ENCODE assay signal across 8 cellular contexts in genomic region chr22:37849089-37849751, GRCh38. TPM values are rescaled to one million over a fixed set of nuclear protein-coding genes. Genes with fewer than 3 reads are reported as not detected.
DNase-seq lines count a peak whose midpoint lies in the region; ATAC-seq, FAIRE-seq and TF ChIP-seq lines count a peak whose summit lies in the region.

TSS of gene EIF3L (plus strand) at chr22:37849419. CDS start at chr22:37849450, 31 bp downstream.

- H3K27me3 Mint-ChIP-seq in T-helper 2 cell treated with Interferon-gamma antibody and Interleukin-4, amounts not matched to agents 5 μg/mL and 100 μg/mL, for 36 hours (ENCODE audit: low read depth) = no peaks in the 10 kb centered on the region

- peak; percentile 67 for FAIRE-seq in urothelium cell line (lab: Jason Lieb, UNC)

- ATAC-seq in HG02763 (IDR thresholded peaks at IDR 0.05; ENCODE audit: unreplicated experiment) (peak; percentile 62), right cardiac atrium (peak; percentile 92 to 94)

- peaks cover 32% of the 10 kb centered on the region for H3K4me1 Mint-ChIP-seq in T-helper 2 cell treated with Interferon-gamma antibody and Interleukin-4, amounts not matched to agents 5 μg/mL and 100 μg/mL, for 36 hours (ENCODE audit: low read depth)

- peak within 1 kb of the TSS; percentile 97 for H3K4me3 Mint-ChIP-seq in T-helper 2 cell treated with Interferon-gamma antibody and Interleukin-4, amounts not matched to agents 5 μg/mL and 100 μg/mL, for 36 hours

- peak within 1 kb of the TSS; percentile 97 for H3K27ac Mint-ChIP-seq in T-helper 2 cell treated with Interferon-gamma antibody and Interleukin-4, amounts not matched to agents 5 μg/mL and 100 μg/mL, for 36 hours

- H3K4me3 ChIP-seq in GM12865 (ENCODE audit: low read depth, low read length) = peak within 1 kb of the TSS; percentile 74
- peak within 1 kb of the TSS; percentile 73 to 77 for H3K4me3 ChIP-seq in ascending aorta
- H3K4me3 ChIP-seq in right cardiac atrium (ENCODE audit: low read length) = peak within 1 kb of the TSS; percentile 88

- WGBS in right cardiac atrium = under 1% methylated on average over 49 of the region's 49 CpGs

- H3K27ac ChIP-seq in ascending aorta (peak within 1 kb of the TSS; percentile 81 to 91), right cardiac atrium (ENCODE audit: low read length) (peak within 1 kb of the TSS; percentile 55)

- H3K4me1 ChIP-seq in ascending aorta (peaks cover 16 to 17% of the 10 kb centered on the region in 2 donors), right cardiac atrium (ENCODE audit: control insufficient read depth, insufficient read depth, low read length) (no peaks in the 10 kb centered on the region)

- H3K9me3 ChIP-seq in ascending aorta (no peaks in the 10 kb centered on the region), right cardiac atrium (ENCODE audit: control insufficient read depth, low read length) (no peaks in the 10 kb centered on the region)

- H3K27me3 ChIP-seq in ascending aorta = no peaks in the 10 kb centered on the region
- no peaks in the 10 kb centered on the region for H3K27me3 ChIP-seq in right cardiac atrium (ENCODE audit: control insufficient read depth, insufficient read depth)

- peaks cover 16 to 24% of the 10 kb centered on the region in 2 donors for H3K36me3 ChIP-seq in ascending aorta

- peaks cover 49% of the 10 kb centered on the region for H3K36me3 Mint-ChIP-seq in T-helper 2 cell treated with Interferon-gamma antibody and Interleukin-4, amounts not matched to agents 5 μg/mL and 100 μg/mL, for 36 hours (ENCODE audit: low read depth)

- H3K9me3 Mint-ChIP-seq in T-helper 2 cell treated with Interferon-gamma antibody and Interleukin-4, amounts not matched to agents 5 μg/mL and 100 μg/mL, for 36 hours = peaks cover 3% of the 10 kb centered on the region

- intact Hi-C loops in ascending aorta (cut with DNase I) (loop anchor here (1.0 to 10.0 kb wide), 3 partner anchors 163 to 856 kb away; partner anchors contain the start of genes CSNK1E, GTPBP1, JOSD1 and NOL12), right cardiac atrium (cut with DNase I) (no loop called here)

- TF ChIP-seq CTCF in GM12865 (IDR thresholded peaks at IDR 0.05; ENCODE audit: insufficient read depth, low read depth, low read length, missing control alignments) (no peak), ascending aorta (IDR thresholded peaks at IDR 0.05) (no peak)

- peak; percentile 94 for DNase-seq in GM12865 (ENCODE audit: low read depth)
- DNase-seq in NCI-H1694 treated with DMSO at 0.1 percent for 48 hours (lab: John Stamatoyannopoulos, UW) = peak; percentile 82
- DNase-seq in T-helper 2 cell treated with Interferon-gamma antibody and Interleukin-4, amounts not matched to agents 5 μg/mL and 100 μg/mL, for 36 hours (ENCODE audit: low spot score) = peak; percentile 92
- DNase-seq in ascending aorta (ENCODE audit: low spot score in 2 of 2) = peak; percentile 46 to 92
- DNase-seq in right cardiac atrium = peak; percentile 90 to 95 (median 95)
- peak; percentile 65 for DNase-seq in pulmonary artery endothelial cell (ENCODE audit: low read depth, low spot score)
- DNase-seq in urothelium cell line (ENCODE audit: low spot score) = peak; percentile 98

RNA-seq across cellular contexts. Expression of gene EIF3L, which starts in this region (rescaled TPM):
- total RNA-seq in ascending aorta = 256 TPM
- 100 to 1,000 TPM; 291 to 354 (median 334) TPM for total RNA-seq in right cardiac atrium
- polyA plus RNA-seq in right cardiac atrium = 144 TPM
- total RNA-seq in pulmonary artery endothelial cell = 388 and 436 TPM in 2 replicates

Comparison
In these comparisons a context has a peak if more than half of its experiments do, and no peak if none do; other contexts are left out.
1. Peak in every context shown above with its lines: DNase-seq, ATAC-seq, H3K4me3 ChIP-seq and H3K27ac ChIP-seq.